Comparison of ENCODE assay signal across 1 cellular context in the genomic region with DNA sequence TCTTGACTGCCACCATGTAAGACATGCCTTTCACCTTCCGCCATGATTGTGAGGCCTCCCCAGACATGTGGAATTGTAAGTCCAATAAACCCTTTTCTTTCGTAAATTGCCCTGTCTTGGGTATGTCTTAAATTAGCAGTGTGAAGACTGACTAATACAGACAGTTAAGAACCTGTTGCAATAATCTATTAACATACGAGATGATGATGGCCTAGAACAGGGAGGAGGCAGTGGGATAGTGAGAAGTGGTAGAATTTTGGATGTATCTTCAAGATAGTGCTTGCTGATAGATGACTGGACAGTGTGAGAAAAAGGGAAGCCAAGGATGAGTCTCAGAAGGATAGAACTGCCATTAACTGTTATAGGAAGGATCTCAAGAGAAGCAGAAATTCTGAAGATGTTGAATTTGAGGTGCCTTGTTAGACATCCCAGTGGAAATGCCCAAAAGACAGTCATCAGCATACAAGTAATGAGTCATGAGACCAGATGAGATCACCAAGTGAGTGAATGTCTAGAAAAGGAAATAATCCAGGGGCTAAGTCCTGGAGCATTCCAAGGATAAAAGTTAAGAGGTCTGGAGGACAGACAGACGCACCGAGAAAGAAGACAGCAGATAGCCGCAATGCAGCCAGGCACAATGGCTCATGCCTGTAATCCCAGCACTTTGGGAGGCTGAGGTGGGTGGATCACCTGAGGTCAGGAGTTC.
TF ChIP-seq lines count a peak whose summit lies in the region.

No MANE protein-coding gene starts in this region.

TF ChIP-seq in endothelial cell of umbilical vein, 7 proteins besides CTCF, POLR2A, EP300 and RAD21 (continued from another document):
- TF ChIP-seq EZH2 (IDR thresholded peaks at IDR 0.05; ENCODE audit: borderline replicate concordance, low read depth, low read length, severe bottlenecking), result no peak
- TF ChIP-seq POLR2AphosphoS5 (IDR thresholded peaks at IDR 0.05; ENCODE audit: insufficient read depth, low read depth, low read length), result no peak
- TF ChIP-seq, protein P1, sequence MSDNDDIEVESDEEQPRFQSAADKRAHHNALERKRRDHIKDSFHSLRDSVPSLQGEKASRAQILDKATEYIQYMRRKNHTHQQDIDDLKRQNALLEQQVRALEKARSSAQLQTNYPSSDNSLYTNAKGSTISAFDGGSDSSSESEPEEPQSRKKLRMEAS (IDR thresholded peaks at IDR 0.05; ENCODE audit: insufficient read depth, insufficient read length), result no peak
- TF ChIP-seq GATA2 (IDR thresholded peaks at IDR 0.05; ENCODE audit: insufficient read depth, insufficient read length, low read depth, low read length), result no peak
